ENCODE assay signal across 8 cellular contexts in the genomic region with DNA sequence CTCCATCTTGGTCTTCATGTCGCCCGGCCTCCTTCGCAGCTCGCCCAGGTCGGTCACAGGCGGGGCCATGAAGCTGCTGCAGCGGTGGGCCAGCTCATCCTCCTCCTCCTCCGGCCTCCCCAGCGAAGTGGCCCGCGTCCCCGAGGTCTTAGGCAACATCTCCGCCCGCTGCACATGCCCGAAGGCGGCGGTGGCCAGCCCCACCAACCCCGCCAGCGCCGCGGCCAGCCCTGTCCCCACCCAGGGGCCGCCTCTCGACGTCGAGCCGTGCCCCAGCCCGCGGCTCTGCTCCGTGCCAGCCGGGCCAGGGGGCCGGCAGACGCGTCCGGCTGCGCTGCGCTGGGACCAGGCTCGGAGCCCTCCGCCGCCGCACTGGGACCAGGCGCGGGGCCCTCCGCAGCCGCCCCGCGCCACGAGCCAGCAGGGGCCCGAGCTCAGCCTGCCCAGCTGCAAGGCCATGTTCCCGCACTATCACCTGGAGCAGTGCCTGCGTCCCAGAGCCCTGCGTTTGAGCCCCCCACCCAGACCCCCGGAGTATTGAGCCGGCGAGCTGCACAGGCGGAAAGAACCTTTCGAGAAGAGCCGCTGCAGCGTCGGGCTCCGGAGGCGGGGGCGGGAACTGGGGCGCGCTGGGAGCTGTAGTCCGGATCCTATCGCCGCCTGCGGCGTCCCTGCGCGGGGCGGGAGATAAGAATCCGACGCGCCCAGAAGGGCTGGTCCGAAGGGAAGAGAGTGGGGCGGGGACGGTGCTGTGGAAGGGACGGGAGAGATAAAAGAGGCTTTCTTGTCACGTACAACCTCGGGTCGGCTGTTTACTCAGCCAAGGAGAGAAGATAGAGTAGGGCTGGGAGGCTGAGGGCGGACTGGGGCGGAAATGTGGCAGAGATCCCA. TPM values are rescaled to one million over a fixed set of nuclear protein-coding genes. Genes with fewer than 3 reads are reported as not detected.
DNase-seq lines count a peak whose midpoint lies in the region; ATAC-seq and TF ChIP-seq lines count a peak whose summit lies in the region.

Gene CPOX, minus strand, starts transcription at position 566 of the 891 bp plus-strand sequence. Its CDS starts 107 bp downstream, at position 459.

- no peaks in the 10 kb centered on the region for H3K27me3 ChIP-seq in colonic mucosa

- intact Hi-C loops in colonic mucosa (cut with DNase I) (loop anchor here (10.0 kb wide), 2 partner anchors 312 to 558 kb away; partner anchors contain the start of genes DCBLD2 and GABRR3), left colon (cut with DNase I, micrococcal nuclease) (loop anchor here in 1 of 2 donors (10.0 kb wide), 1 partner anchor 68 kb away; the partner anchor contains the start of gene CLDND1)

- DNase-seq in AML-193 (lab: John Stamatoyannopoulos, UW) (peak; percentile 85 to 88), NCI-H460 (ENCODE audit: extremely low read depth, low read depth) (peak; percentile 74), colonic mucosa (peak; percentile 96), left colon (peak; percentile 91 to 94)
- peak; percentile 80 for DNase-seq in activated CD4-positive, alpha-beta T cell treated with anti-CD3 and anti-CD28 coated beads for 4 hours
- DNase-seq in stimulated activated CD4-positive, alpha-beta T cell treated with anti-CD3 and anti-CD28 coated beads, Interleukin-1b, Interleukin-23, amount 100 ng/mL, for 4 hours (ENCODE audit: low read depth in 2 of 2), result peak; percentile 72 to 84

- no peak for TF ChIP-seq CTCF in colonic mucosa (IDR thresholded peaks at IDR 0.05)

- peak within 1 kb of the TSS; percentile 65 to 88 for H3K9ac ChIP-seq in colonic mucosa (ENCODE audit: low read depth in 2 of 2, low read length in 2 of 2)

- H3K4me1 ChIP-seq in colonic mucosa, result no peaks in the 10 kb centered on the region

- H3K36me3 ChIP-seq in colonic mucosa, result no peaks in the 10 kb centered on the region

- no peaks in the 10 kb centered on the region for H3K9me3 ChIP-seq in colonic mucosa

- H3K27ac ChIP-seq in colonic mucosa, result peak within 1 kb of the TSS; percentile 73

- peak within 1 kb of the TSS; percentile 73 for H3K4me3 ChIP-seq in colonic mucosa

- peak; percentile 93 for ATAC-seq in GM19043 (IDR thresholded peaks at IDR 0.05; ENCODE audit: low read depth, unreplicated experiment)
- ATAC-seq in HG03354 (IDR thresholded peaks at IDR 0.05; ENCODE audit: poor library complexity, severe bottlenecking, unreplicated experiment), result peak; percentile 93
- peak; percentile 98 for ATAC-seq in left colon

RNA-seq across cellular contexts. Expression of gene CPOX, which starts in this region (rescaled TPM):
- 13.5 and 14.1 TPM in 2 replicates for total RNA-seq in NCI-H460 (2014; rRNA removed; shearing (Covaris generic))
- polyA plus RNA-seq in NCI-H460 (2014; cell fraction: nucleus; rRNA removed), result 29.2 and 31.9 TPM in 2 replicates
- total RNA-seq in colonic mucosa (10 to 100 TPM; 23.3 to 31.7 TPM), left colon (10 to 100 TPM; 15.6 to 16.3 TPM)

Comparison
In these comparisons a context has a peak if more than half of its experiments do, and no peak if none do; other contexts are left out.
1. Peak in every context shown above with its lines: DNase-seq, ATAC-seq, H3K4me3 ChIP-seq and H3K27ac ChIP-seq.